Comparison of ENCODE assay signal across 8 cellular contexts in the genomic region with DNA sequence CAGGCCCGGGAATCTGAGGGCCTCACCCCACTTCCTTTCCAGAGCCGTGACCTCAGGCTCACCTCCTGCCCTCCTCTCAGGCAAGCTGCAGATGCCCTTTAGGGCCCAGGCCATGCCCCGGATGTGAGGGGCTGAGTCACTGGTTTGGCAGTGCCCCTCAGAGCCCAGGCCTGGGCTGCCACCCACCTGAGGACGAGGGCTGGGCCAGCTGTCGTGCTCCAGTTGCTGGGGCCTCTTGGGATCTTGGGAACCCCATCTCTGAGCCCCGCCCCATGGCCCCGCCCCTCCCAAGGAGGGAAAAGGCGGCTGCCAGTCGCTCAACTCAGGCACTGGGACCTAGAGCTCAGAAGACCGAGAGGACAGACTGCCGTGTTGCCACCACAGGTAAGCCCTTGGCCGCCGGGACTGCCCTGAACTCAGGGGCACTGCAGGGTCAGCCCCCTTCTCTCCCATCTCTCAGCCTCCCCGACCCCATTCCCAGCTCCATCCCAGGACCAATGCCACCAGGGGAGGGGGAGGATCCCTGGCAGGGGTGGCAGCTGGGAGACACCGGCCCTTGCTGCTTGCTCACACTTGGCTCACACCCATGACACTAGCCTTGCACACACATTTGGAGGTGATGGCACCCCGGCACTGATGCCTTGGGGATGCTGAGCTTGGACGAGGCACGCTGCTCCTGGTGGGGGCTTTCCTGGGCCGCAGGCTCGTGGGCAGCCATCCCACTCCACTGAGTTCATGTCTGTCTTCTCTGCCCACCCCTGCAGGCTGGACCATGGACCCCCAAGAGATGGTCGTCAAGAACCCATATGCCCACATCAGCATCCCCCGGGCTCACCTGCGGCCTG. TPM values are rescaled to one million over a fixed set of nuclear protein-coding genes. Genes with fewer than 3 reads are reported as not detected.
DNase-seq lines count a peak whose midpoint lies in the region; ATAC-seq, FAIRE-seq and TF ChIP-seq lines count a peak whose summit lies in the region.

A gene with protein sequence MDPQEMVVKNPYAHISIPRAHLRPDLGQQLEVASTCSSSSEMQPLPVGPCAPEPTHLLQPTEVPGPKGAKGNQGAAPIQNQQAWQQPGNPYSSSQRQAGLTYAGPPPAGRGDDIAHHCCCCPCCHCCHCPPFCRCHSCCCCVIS (plus strand): TSS at position 325 of the 845 bp plus-strand sequence. CDS start 448 bp downstream, at position 773.

- H3K79me2 ChIP-seq in OCI-LY7 (ENCODE audit: insufficient read depth, low read depth, low read length) (no peaks in the 10 kb centered on the region), parathyroid adenoma (no peaks in the 10 kb centered on the region)

- CTCF ChIA-PET in OCI-LY7 (lab: Charles Lee; ENCODE audit: unreplicated experiment), result interaction anchor here (0.6 kb wide), 1 partner anchor 143 kb away, joined by 3 read pairs; no protein-coding TSS in a partner anchor

- H2AFZ ChIP-seq in OCI-LY7 (ENCODE audit: low read length) (peak within 1 kb of the TSS; percentile 53; the same call in 1 of the 2 replicates), parathyroid adenoma (peak within 1 kb of the TSS; percentile 88)

- H3K9me3 ChIP-seq in OCI-LY7 (ENCODE audit: low read length) (no peaks in the 10 kb centered on the region), parathyroid adenoma (ENCODE audit: control insufficient read depth, low read length) (no peaks in the 10 kb centered on the region)

- peak within 1 kb of the TSS; percentile 87 for H3K4me2 ChIP-seq in OCI-LY7 (ENCODE audit: low read length)
- peak within 1 kb of the TSS; percentile 100 for H3K4me2 ChIP-seq in parathyroid adenoma (ENCODE audit: low read length)

- H3K27ac ChIP-seq in OCI-LY7 (ENCODE audit: low read depth, low read length, poor library complexity, severe bottlenecking), result peak within 1 kb of the TSS; percentile 65
- peak within 1 kb of the TSS; percentile 94 for H3K27ac ChIP-seq in epithelial cell of prostate
- peak within 1 kb of the TSS; percentile 93 for H3K27ac ChIP-seq in parathyroid adenoma

- no peak for TF ChIP-seq CTCF in OCI-LY7 (conservative IDR thresholded peaks at IDR 0.05; ENCODE audit: low read length)
- TF ChIP-seq CTCF in parathyroid adenoma (IDR thresholded peaks at IDR 0.05), result no peak

- peak; percentile 34 for DNase-seq in ELR (ENCODE audit: low read depth)
- no peak for DNase-seq in OCI-LY7 (ENCODE audit: low spot score)
- DNase-seq in epithelial cell of prostate (ENCODE audit: low read depth, low spot score), result no peak
- no peak for DNase-seq in GM19239 (ENCODE audit: insufficient read length, low spot score)
- no peak for DNase-seq in medulla oblongata (ENCODE audit: extremely low spot score)
- DNase-seq in amygdala (lab: John Stamatoyannopoulos, UW), result no peak

- no peak for ATAC-seq in HG03025 (IDR thresholded peaks at IDR 0.05; ENCODE audit: low FRiP score, unreplicated experiment)

- H3K4me3 ChIP-seq in OCI-LY7 (ENCODE audit: low read depth, low read length, poor library complexity, severe bottlenecking), result peak within 1 kb of the TSS; percentile 91
- peak within 1 kb of the TSS; percentile 97 for H3K4me3 ChIP-seq in parathyroid adenoma (ENCODE audit: low read depth, low read length)

- H3K36me3 ChIP-seq in OCI-LY7 (ENCODE audit: insufficient read depth, low read length) (no peaks in the 10 kb centered on the region), parathyroid adenoma (ENCODE audit: control insufficient read depth, insufficient read depth, low read length) (no peaks in the 10 kb centered on the region)

- BruUV-seq in OCI-LY7 (replicated peaks; lab: Mats Ljungman, UMichigan), result no TSS peak

- POLR2A ChIA-PET in OCI-LY7 (lab: Charles Lee), result no interaction called here

- H3K27me3 ChIP-seq in parathyroid adenoma (ENCODE audit: control insufficient read depth, insufficient read depth, low read length), result no peaks in the 10 kb centered on the region

- intact Hi-C loops in OCI-LY7 (cut with micrococcal nuclease; ENCODE audit: unreplicated experiment), result no loop called here

- no peaks in the 10 kb centered on the region for H4K20me1 ChIP-seq in OCI-LY7 (ENCODE audit: insufficient read depth, low read length)

- H3K4me1 ChIP-seq in OCI-LY7 (ENCODE audit: insufficient read depth, low read length, poor library complexity, severe bottlenecking) (peaks cover 26% of the 10 kb centered on the region), parathyroid adenoma (peaks cover 5% of the 10 kb centered on the region)

- no peak for FAIRE-seq in GM19239 (lab: Jason Lieb, UNC)

- H3K9me2 ChIP-seq in OCI-LY7 (ENCODE audit: insufficient read depth, low read length), result no peaks in the 10 kb centered on the region

- H3K9ac ChIP-seq in parathyroid adenoma, result peak within 1 kb of the TSS; percentile 77

RNA-seq across cellular contexts. Expression of the gene that starts here (rescaled TPM):
- total RNA-seq in OCI-LY7 (2014; rRNA removed; shearing (Covaris generic)), result 1.1 and 1.7 TPM in 2 replicates
- total RNA-seq in OCI-LY7 (2022), result 2.9 and 3.7 TPM in 2 replicates
